Comparison of ENCODE assay signal across 18 cellular contexts in genomic region chr18:31612124-31612523, GRCh38. TPM values are rescaled to one million over a fixed set of nuclear protein-coding genes. Genes with fewer than 3 reads are reported as not detected.
"Had no signal": no experiment of that assay in that cellular context is flagged by ENCODE, and none has a peak within 500 bp of the region (broad histone marks: within the 10 kb centered on the region; RNA-seq: fewer than 3 reads in every experiment).

No MANE protein-coding gene starts in this region.

- H3K4me3 ChIP-seq: prostate gland, skin epidermis, stomach had no signal

- DNase-seq: activated CD4-positive, alpha-beta T cell treated with anti-CD3 and anti-CD28 coated beads, Interleukin-2, amount 50 U/mL, for 4 hours; activated naive CD8-positive, alpha-beta T cell treated with anti-CD3 and anti-CD28 coated beads for 36 hours; activated T-cell treated with anti-CD3 and anti-CD28 coated beads for 4 hours; cerebellar nuclear complex; effector CD4-positive, alpha-beta T cell; hypothalamus; midbrain; nephron progenitor cell; occipital lobe; right cardiac atrium; stimulated activated CD4-positive, alpha-beta T cell treated with anti-CD3 and anti-CD28 coated beads, Interleukin-4, amount 100 ng/mL, for 1 hour; stomach; trophoblast cell had no signal

- H3K9me3 Mint-ChIP-seq: activated naive CD8-positive, alpha-beta T cell treated with anti-CD3 and anti-CD28 coated beads for 36 hours; nephron progenitor cell; T-helper 2 cell treated with Interferon-gamma antibody and Interleukin-4, amounts not matched to agents 5 μg/mL and 100 μg/mL, for 36 hours had no signal

- H3K36me3 Mint-ChIP-seq: activated naive CD8-positive, alpha-beta T cell treated with anti-CD3 and anti-CD28 coated beads for 36 hours had no signal

- ATAC-seq: right cardiac atrium had no signal

- H3K9me3 ChIP-seq: prostate gland, stomach had no signal

- H3K27ac Mint-ChIP-seq: activated naive CD8-positive, alpha-beta T cell treated with anti-CD3 and anti-CD28 coated beads for 36 hours; nephron progenitor cell; T-helper 2 cell treated with Interferon-gamma antibody and Interleukin-4, amounts not matched to agents 5 μg/mL and 100 μg/mL, for 36 hours had no signal

- H3K36me3 ChIP-seq: prostate gland, stomach had no signal

- H3K27me3 ChIP-seq: stomach had no signal

- H3K27ac ChIP-seq: prostate gland, skin epidermis, stomach had no signal

- H3K4me1 ChIP-seq: prostate gland had no signal

- H3K4me1 Mint-ChIP-seq: activated naive CD8-positive, alpha-beta T cell treated with anti-CD3 and anti-CD28 coated beads for 36 hours had no signal

- H3K4me3 Mint-ChIP-seq: activated naive CD8-positive, alpha-beta T cell treated with anti-CD3 and anti-CD28 coated beads for 36 hours; nephron progenitor cell; T-helper 2 cell treated with Interferon-gamma antibody and Interleukin-4, amounts not matched to agents 5 μg/mL and 100 μg/mL, for 36 hours had no signal

RNA-seq across cellular contexts. Expression of gene TTR, which starts 20.4 kb away (rescaled TPM):
- total RNA-seq: activated naive CD8-positive, alpha-beta T cell treated with anti-CD3 and anti-CD28 coated beads for 36 hours; lung microvascular endothelial cell had no signal
- polyA plus RNA-seq: keratinocyte had no signal
